1 cellular context compared by ENCODE assay signal in genomic region chr9:118059520-118060278, GRCh38.
TF ChIP-seq lines count a peak whose summit lies in the region.

No MANE protein-coding gene starts in this region.

TF ChIP-seq in GM12878, 131 proteins besides CTCF, POLR2A, EP300 and RAD21 (continued from another document):
- TF ChIP-seq, protein P1, sequence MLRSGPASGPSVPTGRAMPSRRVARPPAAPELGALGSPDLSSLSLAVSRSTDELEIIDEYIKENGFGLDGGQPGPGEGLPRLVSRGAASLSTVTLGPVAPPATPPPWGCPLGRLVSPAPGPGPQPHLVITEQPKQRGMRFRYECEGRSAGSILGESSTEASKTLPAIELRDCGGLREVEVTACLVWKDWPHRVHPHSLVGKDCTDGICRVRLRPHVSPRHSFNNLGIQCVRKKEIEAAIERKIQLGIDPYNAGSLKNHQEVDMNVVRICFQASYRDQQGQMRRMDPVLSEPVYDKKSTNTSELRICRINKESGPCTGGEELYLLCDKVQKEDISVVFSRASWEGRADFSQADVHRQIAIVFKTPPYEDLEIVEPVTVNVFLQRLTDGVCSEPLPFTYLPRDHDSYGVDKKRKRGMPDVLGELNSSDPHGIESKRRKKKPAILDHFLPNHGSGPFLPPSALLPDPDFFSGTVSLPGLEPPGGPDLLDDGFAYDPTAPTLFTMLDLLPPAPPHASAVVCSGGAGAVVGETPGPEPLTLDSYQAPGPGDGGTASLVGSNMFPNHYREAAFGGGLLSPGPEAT (IDR thresholded peaks at IDR 0.05; ENCODE audit: low read depth) = no peak
